ENCODE assay signal across 8 cellular contexts in the genomic region with DNA sequence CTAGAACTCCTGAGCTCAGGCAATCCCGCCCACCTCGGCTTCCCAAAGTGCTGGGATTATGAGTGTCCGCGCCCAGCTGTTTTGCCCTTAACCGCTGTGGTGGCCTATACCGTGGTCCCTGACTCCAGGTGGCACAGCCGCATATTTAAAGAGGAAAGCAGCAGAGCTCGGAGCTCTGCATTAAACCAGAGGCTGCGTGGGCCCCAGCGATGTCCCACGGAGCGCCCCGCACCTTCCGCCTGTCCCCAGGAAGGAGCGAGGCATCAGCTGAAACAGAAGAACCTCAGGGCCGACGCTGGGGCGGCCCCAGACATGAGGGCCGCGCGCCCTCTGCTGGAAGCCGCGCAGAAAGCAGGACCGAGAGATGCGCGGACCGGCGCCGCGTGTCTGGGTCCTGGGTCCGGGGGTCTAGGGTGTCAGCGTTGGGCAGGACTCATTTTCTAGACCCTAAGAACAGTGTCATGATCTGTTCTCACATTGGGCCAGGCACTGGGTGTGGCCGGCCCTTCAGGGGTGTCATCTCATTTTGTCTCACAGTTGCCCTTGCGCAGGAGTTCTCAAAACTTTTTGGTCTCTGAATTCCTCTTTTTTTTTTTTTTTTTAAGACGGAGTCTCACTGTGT. TPM values are rescaled to one million over a fixed set of nuclear protein-coding genes. Genes with fewer than 3 reads are reported as not detected.
A peak's percentile ranks its signal among the peaks of the same experiment; 100 is the strongest.
DNase-seq lines count a peak whose midpoint lies in the region; ATAC-seq, FAIRE-seq and TF ChIP-seq lines count a peak whose summit lies in the region.

No MANE protein-coding gene starts in this region.

- no peak overlapping the region for H3K27ac ChIP-seq in RWPE1

- H3K27me3 Mint-ChIP-seq in activated T-helper 1 cell treated with anti-CD3 and anti-CD28 coated beads, Interleukin-12 subunit alpha, Interleukin-12 subunit beta, Interleukin-2, Interleukin-4 antibody, amounts not matched to agents 30 ng/mL and 10 ng/mL and 1 ng/mL, durations not matched to agents 14 hours and 24 hours and 36 hours (ENCODE audit: insufficient read depth): peaks cover 2% of the 10 kb centered on the region

- no peak for FAIRE-seq in HTR-8/SVneo (lab: Jason Lieb, UNC)

- H3K4me1 Mint-ChIP-seq in activated T-helper 1 cell treated with anti-CD3 and anti-CD28 coated beads, Interleukin-12 subunit alpha, Interleukin-12 subunit beta, Interleukin-2, Interleukin-4 antibody, amounts not matched to agents 30 ng/mL and 10 ng/mL and 1 ng/mL, durations not matched to agents 14 hours and 24 hours and 36 hours (ENCODE audit: low read depth): no peaks in the 10 kb centered on the region

- POLR2A ChIA-PET in RWPE1 (lab: Yijun Ruan, JAX; ENCODE audit: low non-redundant PET): interaction anchor here (0.8 kb wide), 1 partner anchor 79 kb away, joined by 3 read pairs; no protein-coding TSS in a partner anchor

- no peaks in the 10 kb centered on the region for H3K9me3 Mint-ChIP-seq in activated T-helper 1 cell treated with anti-CD3 and anti-CD28 coated beads, Interleukin-12 subunit alpha, Interleukin-12 subunit beta, Interleukin-2, Interleukin-4 antibody, amounts not matched to agents 30 ng/mL and 10 ng/mL and 1 ng/mL, durations not matched to agents 14 hours and 24 hours and 36 hours

- CTCF ChIA-PET in RWPE1 (lab: Yijun Ruan, JAX): interaction anchor here (0.5 to 3.4 kb wide), 55 partner anchors 9 to 1467 kb away, joined by 3 to 26 read pairs (median 4); no protein-coding TSS in a partner anchor

- DNase-seq in DMS79 treated with DMSO at 0.1 percent for 48 hours (lab: John Stamatoyannopoulos, UW) (peak; percentile 60), HTR-8/SVneo (ENCODE audit: insufficient read length, low spot score) (peak; percentile 69), RWPE1 (ENCODE audit: low spot score) (peak; percentile 83), fibroblast of the conjunctiva (ENCODE audit: low read depth) (peak; percentile 23), omental fat pad (ENCODE audit: low spot score) (peak; percentile 51), superior temporal gyrus (ENCODE audit: extremely low spot score) (peak; percentile 80)
- peak; percentile 60 for DNase-seq in activated T-helper 1 cell treated with anti-CD3 and anti-CD28 coated beads, Interleukin-12 subunit alpha, Interleukin-12 subunit beta, Interleukin-2, Interleukin-4 antibody, amounts not matched to agents 30 ng/mL and 10 ng/mL and 1 ng/mL, durations not matched to agents 14 hours and 24 hours and 36 hours (ENCODE audit: low spot score)

- intact Hi-C loops in activated T-helper 1 cell treated with anti-CD3 and anti-CD28 coated beads, Interleukin-12 subunit alpha, Interleukin-12 subunit beta, Interleukin-2, Interleukin-4 antibody, amounts not matched to agents 30 ng/mL and 10 ng/mL and 1 ng/mL, durations not matched to agents 14 hours and 24 hours and 36 hours (cut with micrococcal nuclease): loop anchor here (2.0 to 10.0 kb wide), 3 partner anchors 102 to 584 kb away; no protein-coding TSS in a partner anchor

- no peaks in the 10 kb centered on the region for H3K36me3 Mint-ChIP-seq in activated T-helper 1 cell treated with anti-CD3 and anti-CD28 coated beads, Interleukin-12 subunit alpha, Interleukin-12 subunit beta, Interleukin-2, Interleukin-4 antibody, amounts not matched to agents 30 ng/mL and 10 ng/mL and 1 ng/mL, durations not matched to agents 14 hours and 24 hours and 36 hours (ENCODE audit: low read depth)

- peak; percentile 45 for ATAC-seq in omental fat pad (ENCODE audit: low FRiP score)
- ATAC-seq in HG02588 (IDR thresholded peaks at IDR 0.05; ENCODE audit: unreplicated experiment): no peak

- H3K27ac Mint-ChIP-seq in activated T-helper 1 cell treated with anti-CD3 and anti-CD28 coated beads, Interleukin-12 subunit alpha, Interleukin-12 subunit beta, Interleukin-2, Interleukin-4 antibody, amounts not matched to agents 30 ng/mL and 10 ng/mL and 1 ng/mL, durations not matched to agents 14 hours and 24 hours and 36 hours: no peak overlapping the region

- TF ChIP-seq CTCF in RWPE1 (conservative IDR thresholded peaks at IDR 0.05; ENCODE audit: low read depth) (peak; percentile 99), omental fat pad (IDR thresholded peaks at IDR 0.05) (peak in 2 of 3 donors; percentile 17 to 31)

- H3K4me3 Mint-ChIP-seq in activated T-helper 1 cell treated with anti-CD3 and anti-CD28 coated beads, Interleukin-12 subunit alpha, Interleukin-12 subunit beta, Interleukin-2, Interleukin-4 antibody, amounts not matched to agents 30 ng/mL and 10 ng/mL and 1 ng/mL, durations not matched to agents 14 hours and 24 hours and 36 hours: no peak overlapping the region

RNA-seq across cellular contexts. Expression of gene LAMC3, which starts 37.7 kb away (rescaled TPM):
- 0.05 TPM in 2 replicates for total RNA-seq in activated T-helper 1 cell treated with anti-CD3 and anti-CD28 coated beads, Interleukin-12 subunit alpha, Interleukin-12 subunit beta, Interleukin-2, Interleukin-4 antibody, amounts not matched to agents 30 ng/mL and 10 ng/mL and 1 ng/mL, durations not matched to agents 14 hours and 24 hours and 36 hours
- total RNA-seq in omental fat pad: 1 to 10 TPM in 1 of 4 donors, under 1 TPM in 3; 0.09 to 1.9 (median 0.65) TPM

RNA-seq across cellular contexts. Expression of gene AIF1L, which starts 49.6 kb away (rescaled TPM):
- total RNA-seq in activated T-helper 1 cell treated with anti-CD3 and anti-CD28 coated beads, Interleukin-12 subunit alpha, Interleukin-12 subunit beta, Interleukin-2, Interleukin-4 antibody, amounts not matched to agents 30 ng/mL and 10 ng/mL and 1 ng/mL, durations not matched to agents 14 hours and 24 hours and 36 hours: 0.34 and 0.51 TPM in 2 replicates
- 100 to 1,000 TPM in 1 of 4 donors, 10 to 100 TPM in 3; 19.9 to 121 (median 38.4) TPM for total RNA-seq in omental fat pad

Comparison
In these comparisons a context has a peak if more than half of its experiments do, and no peak if none do; other contexts are left out.
1. DNase-seq: peak in every context shown above with its lines; median percentile 83 in RWPE1; 80 in superior temporal gyrus; 69 in HTR-8/SVneo; 60 in DMS79 treated with DMSO at 0.1 percent for 48 hours; 60 in activated T-helper 1 cell treated with anti-CD3 and anti-CD28 coated beads, Interleukin-12 subunit alpha, Interleukin-12 subunit beta, Interleukin-2, Interleukin-4 antibody, amounts not matched to agents 30 ng/mL and 10 ng/mL and 1 ng/mL, durations not matched to agents 14 hours and 24 hours and 36 hours; 51 in omental fat pad; 23 in fibroblast of the conjunctiva.
2. RNA of gene AIF1L, which starts 49.6 kb away (total RNA-seq): 19.9 to 121 TPM in omental fat pad; 0.34 to 0.51 TPM in activated T-helper 1 cell treated with anti-CD3 and anti-CD28 coated beads, Interleukin-12 subunit alpha, Interleukin-12 subunit beta, Interleukin-2, Interleukin-4 antibody, amounts not matched to agents 30 ng/mL and 10 ng/mL and 1 ng/mL, durations not matched to agents 14 hours and 24 hours and 36 hours; every median in the first group is over 10 times any median in the second.